Comparison of ENCODE assay signal across 8 cellular contexts in genomic region chr7:81470084-81470723, GRCh38.
DNase-seq lines count a peak whose midpoint lies in the region; ATAC-seq, FAIRE-seq and TF ChIP-seq lines count a peak whose summit lies in the region.

No MANE protein-coding gene starts in this region.

- no peak overlapping the region for H3K4me3 Mint-ChIP-seq in MCF 10A (ENCODE audit: unreplicated experiment)

- H3K27ac ChIP-seq in HL-60 (replicated peaks) (no peak overlapping the region), small intestine (ENCODE audit: low read depth in 1 of 2, low read length in 1 of 2) (no peak overlapping the region)

- no peak for ATAC-seq in HG03457 (IDR thresholded peaks at IDR 0.05; ENCODE audit: unreplicated experiment)

- FAIRE-seq in small intestine (lab: Jason Lieb, UNC), result no peak

- peaks cover 7% of the 10 kb centered on the region for H3K4me1 Mint-ChIP-seq in MCF 10A (ENCODE audit: insufficient read depth, unreplicated experiment)

- whole genome bisulfite sequencing in small intestine, 3 donors, result 20 to 37% (median 22%) methylated on average over 7 of the region's 7 CpGs

- TF ChIP-seq CTCF in HL-60 (IDR thresholded peaks at IDR 0.05; ENCODE audit: insufficient read depth, low read length) (peak; percentile 47), MCF 10A (IDR thresholded peaks at IDR 0.05; ENCODE audit: unreplicated experiment) (peak; percentile 65)

- H3K4me3 ChIP-seq in HL-60 (replicated peaks; ENCODE audit: insufficient read depth, low read length) (no peak overlapping the region), small intestine (ENCODE audit: low read depth in 1 of 2, low read length in 2 of 2) (no peak overlapping the region)

- no peak overlapping the region for H3K27ac Mint-ChIP-seq in MCF 10A (ENCODE audit: low read depth, unreplicated experiment)

- H3K9me3 Mint-ChIP-seq in MCF 10A (ENCODE audit: unreplicated experiment), result no peaks in the 10 kb centered on the region

- H3K4me1 ChIP-seq in small intestine (ENCODE audit: control insufficient read depth in 2 of 2, insufficient read depth in 1 of 2, low read depth in 1 of 2, low read length in 1 of 2), result peaks cover 4% of the 10 kb centered on the region in 2 donors

- H3K27me3 ChIP-seq in HL-60 (ENCODE audit: insufficient read depth, poor library complexity, severe bottlenecking) (no peaks in the 10 kb centered on the region), small intestine (ENCODE audit: control insufficient read depth in 2 of 2, insufficient read depth in 2 of 2, low read length in 2 of 2) (no peaks in the 10 kb centered on the region)

- H3K36me3 ChIP-seq in small intestine (ENCODE audit: control insufficient read depth in 2 of 2, insufficient read depth in 2 of 2, low read length in 2 of 2), result no peaks in the 10 kb centered on the region

- no peaks in the 10 kb centered on the region for H3K27me3 Mint-ChIP-seq in MCF 10A (ENCODE audit: insufficient read depth, unreplicated experiment)

- H3K9me3 ChIP-seq in small intestine (ENCODE audit: control insufficient read depth, low read depth), result no peaks in the 10 kb centered on the region

- intact Hi-C loops in MCF 10A (cut with micrococcal nuclease), result loop anchor here (1.0 kb wide), 2 partner anchors 771 to 1042 kb away; no protein-coding TSS in a partner anchor

- POLR2A ChIA-PET in MCF 10A (lab: Yijun Ruan, JAX), result interaction anchor here (0.6 to 1.1 kb wide), 6 partner anchors 12 to 764 kb away, joined by 3 to 5 read pairs (median 4); partner anchors contain the start of gene SEMA3C

- no peaks in the 10 kb centered on the region for H3K36me3 Mint-ChIP-seq in MCF 10A (ENCODE audit: insufficient read depth, unreplicated experiment)

- peak; percentile 5 to 9 for DNase-seq in stimulated activated CD4-positive, alpha-beta T cell treated with anti-CD3 and anti-CD28 coated beads, Interleukin-2, amount 100 ng/mL, for 48 hours
- DNase-seq in stimulated activated CD4-positive, alpha-beta T cell treated with anti-CD3 and anti-CD28 coated beads, Interleukin-4, amount 100 ng/mL, for 24 hours, result no peak
- DNase-seq in HL-60 (ENCODE audit: low read depth in 1 of 2, low spot score in 1 of 2), result peak in 1 of 2 experiments; percentile 56
- DNase-seq in NCI-H774 (lab: John Stamatoyannopoulos, UW), result peak; percentile 62
- peak; percentile 73 for DNase-seq in MCF 10A (ENCODE audit: unreplicated experiment)
- peak; percentile 72 for DNase-seq in iPS-NIHi11 (ENCODE audit: low spot score)
- DNase-seq in small intestine, result peak; percentile 73

- no TSS peak for BruUV-seq in MCF 10A (replicated peaks; lab: Mats Ljungman, UMichigan)

- CTCF ChIA-PET in MCF 10A (lab: Yijun Ruan, JAX), result interaction anchor here (0.5 to 4.2 kb wide), 43 partner anchors 9 to 1834 kb away, joined by 3 to 42 read pairs (median 4); partner anchors contain the start of gene SEMA3C
